36 cellular contexts compared by ENCODE assay signal in the genomic region with DNA sequence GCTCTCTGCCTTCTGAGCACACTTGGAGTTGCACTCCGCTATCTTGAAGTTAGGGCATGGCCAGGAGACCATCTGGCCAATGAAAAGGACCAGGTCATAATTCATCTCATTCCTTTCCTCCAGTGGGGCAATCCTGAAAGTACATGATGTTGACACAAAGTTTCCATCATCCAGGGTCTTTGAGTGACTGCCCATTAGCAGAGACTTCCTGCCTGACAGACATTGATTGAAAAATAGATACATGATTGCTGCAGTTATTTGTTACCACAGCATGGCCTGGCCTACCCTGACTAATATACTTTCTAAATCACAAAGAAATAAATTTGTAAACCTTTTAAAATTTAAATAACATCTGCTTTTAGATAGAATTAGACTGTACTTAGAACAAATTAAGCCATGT. TPM values are rescaled to one million over a fixed set of nuclear protein-coding genes. Genes with fewer than 3 reads are reported as not detected.
"Had no signal": no experiment of that assay in that cellular context is flagged by ENCODE, and none has a peak within 500 bp of the region (broad histone marks: within the 10 kb centered on the region; RNA-seq: fewer than 3 reads in every experiment).

No MANE protein-coding gene starts in this region.

- ATAC-seq: activated CD8-positive, alpha-beta T cell treated with anti-CD3 and anti-CD28 coated beads for 36 hours; activated naive CD4-positive, alpha-beta T cell treated with anti-CD3 and anti-CD28 coated beads, Interleukin-2, amount 50 U/mL, for 72 hours; activated T-cell treated with anti-CD3 and anti-CD28 coated beads, Interleukin-2, amount 50 U/mL, for 4 hours; activated T-cell treated with anti-CD3 and anti-CD28 coated beads, Interleukin-2, amount 50 U/mL, for 72 hours; activated T-helper 17 cell treated with anti-CD3 and anti-CD28 coated beads, Interleukin-2, amount 50 U/mL, for 72 hours; body of pancreas had no signal

- H3K4me3 ChIP-seq: adrenal gland, body of pancreas, breast epithelium had no signal

- FAIRE-seq: astrocyte, TTC549 had no signal

- DNase-seq: activated B cell treated with CpG ODN at 0.5 μM for 24 hours; activated CD4-positive, alpha-beta memory T cell treated with anti-CD3 and anti-CD28 coated beads for 36 hours; activated CD4-positive, alpha-beta T cell treated with anti-CD3 and anti-CD28 coated beads for 4 hours; activated CD4-positive, alpha-beta T cell treated with anti-CD3 and anti-CD28 coated beads, Interleukin-2, amount 10 ng/mL, durations not matched to agents 24 days and 14 days; activated CD4-positive, alpha-beta T cell treated with anti-CD3 and anti-CD28 coated beads, Interleukin-2, amount 50 U/mL, for 1 hour; activated CD4-positive, alpha-beta T cell treated with anti-CD3 and anti-CD28 coated beads, Interleukin-2, amount 50 U/mL, for 4 hours; activated CD4-positive, CD25-positive, alpha-beta regulatory T cell treated with anti-CD3 and anti-CD28 coated beads, Interleukin-2, amount 50 U/mL, for 72 hours; activated CD8-positive, alpha-beta memory T cell treated with anti-CD3 and anti-CD28 coated beads, Interleukin-2, amount 50 U/mL, for 4 hours; activated CD8-positive, alpha-beta T cell treated with anti-CD3 and anti-CD28 coated beads for 36 hours; activated effector memory CD4-positive, alpha-beta T cell treated with anti-CD3 and anti-CD28 coated beads, Interleukin-2, amount 50 U/mL, for 16 hours; activated gamma-delta T cell treated with Interleukin-2 at 50 U/mL for 16 hours; activated naive CD4-positive, alpha-beta T cell; activated naive CD4-positive, alpha-beta T cell treated with anti-CD3 and anti-CD28 coated beads for 36 hours; activated naive CD4-positive, alpha-beta T cell treated with anti-CD3 and anti-CD28 coated beads, Interleukin-2, amount 50 U/mL, for 16 hours; activated naive CD8-positive, alpha-beta T cell treated with anti-CD3 and anti-CD28 coated beads for 36 hours; activated T-cell treated with anti-CD3 and anti-CD28 coated beads for 4 hours; activated T-cell treated with anti-CD3 and anti-CD28 coated beads, Interleukin-2, amount 50 U/mL, for 1 hour; activated T-cell treated with anti-CD3 and anti-CD28 coated beads, Interleukin-2, amount 50 U/mL, for 4 hours; activated T-cell treated with anti-CD3 and anti-CD28 coated beads, Interleukin-2, amount 50 U/mL, for 72 hours; adrenal gland; amniotic stem cell; aorta; body of pancreas; brain microvascular endothelial cell; central memory CD4-positive, alpha-beta T cell; T-helper 1 cell; T-helper 2 cell; T-helper 9 cell had no signal

- H3K36me3 ChIP-seq: adrenal gland, brain microvascular endothelial cell, breast epithelium had no signal

- H3K27ac ChIP-seq: adrenal gland, body of pancreas, brain microvascular endothelial cell, breast epithelium, VCaP had no signal

- H3K27me3 ChIP-seq: adrenal gland, body of pancreas, brain microvascular endothelial cell, breast epithelium had no signal

- H3K9me3 ChIP-seq: adrenal gland, body of pancreas, breast epithelium had no signal

- H3K4me1 ChIP-seq: adrenal gland, body of pancreas, breast epithelium had no signal

RNA-seq across cellular contexts. Expression of a gene that starts 50.0 kb away (rescaled TPM):
- total RNA-seq: activated CD4-positive, alpha-beta memory T cell treated with anti-CD3 and anti-CD28 coated beads for 36 hours; activated CD4-positive, alpha-beta T cell treated with anti-CD3 and anti-CD28 coated beads, Interleukin-2, amount 10 ng/mL, durations not matched to agents 24 days and 14 days; activated CD8-positive, alpha-beta memory T cell treated with anti-CD3 and anti-CD28 coated beads for 36 hours; activated CD8-positive, alpha-beta T cell treated with anti-CD3 and anti-CD28 coated beads for 36 hours; activated naive CD4-positive, alpha-beta T cell treated with anti-CD3 and anti-CD28 coated beads for 36 hours; activated naive CD4-positive, alpha-beta T cell treated with anti-CD3 and anti-CD28 coated beads, Interleukin-2, amount 50 U/mL, for 72 hours; activated naive CD8-positive, alpha-beta T cell treated with anti-CD3 and anti-CD28 coated beads for 36 hours; activated T-cell treated with anti-CD3 and anti-CD28 coated beads, Interleukin-2, amount 50 U/mL, for 4 hours; activated T-cell treated with anti-CD3 and anti-CD28 coated beads, Interleukin-2, amount 50 U/mL, for 72 hours; activated T-helper 1 cell treated with anti-CD3 and anti-CD28 coated beads, Interleukin-12 subunit alpha, Interleukin-12 subunit beta, Interleukin-2, Interleukin-4 antibody, amounts not matched to agents 30 ng/mL and 10 ng/mL and 1 ng/mL, durations not matched to agents 14 hours and 24 hours and 36 hours; activated T-helper 17 cell treated with anti-CD3 and anti-CD28 coated beads, Interleukin-2, amount 50 U/mL, for 72 hours had no signal
